ENCODE assay signal across 8 cellular contexts in genomic region chr5:73565969-73566547, GRCh38. TPM values are rescaled to one million over a fixed set of nuclear protein-coding genes. Genes with fewer than 3 reads are reported as not detected.
DNase-seq lines count a peak whose midpoint lies in the region; ATAC-seq, FAIRE-seq and TF ChIP-seq lines count a peak whose summit lies in the region.

No MANE protein-coding gene starts in this region.

- H3K4me1 Mint-ChIP-seq in Calu3 (ENCODE audit: low read depth, unreplicated experiment): peaks cover 16% of the 10 kb centered on the region

- H3K27ac ChIP-seq in brain microvascular endothelial cell: peak overlapping the region; percentile 82
- H3K27ac ChIP-seq in muscle layer of duodenum (ENCODE audit: low read length): peak overlapping the region; percentile 88

- intact Hi-C loops in Calu3 (cut with micrococcal nuclease; ENCODE audit: unreplicated experiment): loop anchor here (2.0 kb wide), 1 partner anchor 51 kb away; no protein-coding TSS in a partner anchor

- in situ Hi-C loops in brain microvascular endothelial cell (cut with HindIII; ENCODE audit: low pct_ligation_motif_present, low sequenced_read_pairs): no loop called here

- no peak for TF ChIP-seq POLR2A in GM12891 (IDR thresholded peaks at IDR 0.05; ENCODE audit: low read depth, low read length)

- peaks cover 7% of the 10 kb centered on the region for H3K36me3 ChIP-seq in brain microvascular endothelial cell (replicated peaks)
- peaks cover 18 to 40% of the 10 kb centered on the region in 2 donors for H3K36me3 ChIP-seq in muscle layer of duodenum (ENCODE audit: control insufficient read depth in 1 of 2, insufficient read depth in 2 of 2, low read length in 2 of 2)

- H3K36me3 Mint-ChIP-seq in Calu3 (ENCODE audit: insufficient read depth, unreplicated experiment): peaks cover 35% of the 10 kb centered on the region

- ATAC-seq in HG03354 (IDR thresholded peaks at IDR 0.05; ENCODE audit: poor library complexity, severe bottlenecking, unreplicated experiment): peak; percentile 37

- H3K27me3 Mint-ChIP-seq in Calu3 (ENCODE audit: unreplicated experiment): no peaks in the 10 kb centered on the region

- H3K27me3 ChIP-seq in brain microvascular endothelial cell (replicated peaks) (no peaks in the 10 kb centered on the region), muscle layer of duodenum (ENCODE audit: low read depth, low read length) (no peaks in the 10 kb centered on the region)

- H3K4me3 Mint-ChIP-seq in Calu3 (ENCODE audit: low read depth, unreplicated experiment): peak overlapping the region; percentile 70

- H3K4me3 ChIP-seq in brain microvascular endothelial cell (ENCODE audit: low read depth, low read length): peak overlapping the region; percentile 96
- peak overlapping the region; percentile 89 to 96 for H3K4me3 ChIP-seq in muscle layer of duodenum (ENCODE audit: low read depth in 1 of 2, low read length in 2 of 2)

- no peak for FAIRE-seq in GM12891 (lab: Jason Lieb, UNC)

- TSS peak; percentile 73 for BruUV-seq in Calu3 (replicated peaks; lab: Mats Ljungman, UMichigan)

- CTCF ChIA-PET in Calu3 (lab: Charles Lee): no interaction called here

- DNase-seq in Calu3 (no peak), brain microvascular endothelial cell (no peak), NCI-H2029 (lab: John Stamatoyannopoulos, UW) (no peak), SIG-M5 (lab: John Stamatoyannopoulos, UW) (no peak), GM12891 (ENCODE audit: insufficient read length, low spot score) (no peak)
- DNase-seq in effector CD4-positive, alpha-beta T cell: no peak

- peak overlapping the region; percentile 68 for H3K27ac Mint-ChIP-seq in Calu3 (ENCODE audit: unreplicated experiment)

- H3K9me3 ChIP-seq in muscle layer of duodenum (ENCODE audit: control insufficient read depth in 1 of 2, low read length in 2 of 2): no peaks in the 10 kb centered on the region

- TF ChIP-seq CTCF in Calu3 (IDR thresholded peaks at IDR 0.05; ENCODE audit: unreplicated experiment) (no peak), brain microvascular endothelial cell (IDR thresholded peaks at IDR 0.05; ENCODE audit: low read depth, low read length, missing control alignments) (no peak)

- no peaks in the 10 kb centered on the region for H3K9me3 Mint-ChIP-seq in Calu3 (ENCODE audit: low read depth, unreplicated experiment)

- peaks cover 22 to 31% of the 10 kb centered on the region in 2 donors for H3K4me1 ChIP-seq in muscle layer of duodenum (ENCODE audit: control insufficient read depth in 1 of 2, insufficient read depth in 2 of 2, low read length in 2 of 2)

TF ChIP-seq in GM12891, 5 proteins besides CTCF, POLR2A, EP300 and RAD21:
- no peak for TF ChIP-seq SPI1 (IDR thresholded peaks at IDR 0.05; ENCODE audit: low read depth, low read length)
- TF ChIP-seq TAF1 (IDR thresholded peaks at IDR 0.05; ENCODE audit: low read depth, low read length): no peak
- no peak for TF ChIP-seq POLR2AphosphoS5 (IDR thresholded peaks at IDR 0.05; ENCODE audit: low read depth, low read length)
- no peak for TF ChIP-seq PAX5 (IDR thresholded peaks at IDR 0.05; ENCODE audit: insufficient read depth, low read length, severe bottlenecking)
- no peak for TF ChIP-seq POU2F2 (IDR thresholded peaks at IDR 0.05; ENCODE audit: low read depth, low read length)

RNA-seq across cellular contexts. Expression of gene UTP15, which starts 0.5 kb away (rescaled TPM):
- total RNA-seq in Calu3 (2022): 44.4 and 47.5 TPM in 2 replicates
- polyA plus RNA-seq in GM12891 (2012; ENCODE audit: low read depth, missing spikeins): 14.7 TPM

RNA-seq across cellular contexts. Expression of gene ANKRA2, which starts 0.6 kb away (rescaled TPM):
- total RNA-seq in Calu3 (2022): 24.4 and 26.5 TPM in 2 replicates
- 14.1 TPM for polyA plus RNA-seq in GM12891 (2012; ENCODE audit: low read depth, missing spikeins)

RNA-seq across cellular contexts. Expression of gene ARHGEF28, which starts 59.9 kb away (rescaled TPM):
- total RNA-seq in Calu3 (2022): 79.3 and 92.0 TPM in 2 replicates
- 0.54 TPM for polyA plus RNA-seq in GM12891 (2012; ENCODE audit: low read depth, missing spikeins)
